In the genomic region with DNA sequence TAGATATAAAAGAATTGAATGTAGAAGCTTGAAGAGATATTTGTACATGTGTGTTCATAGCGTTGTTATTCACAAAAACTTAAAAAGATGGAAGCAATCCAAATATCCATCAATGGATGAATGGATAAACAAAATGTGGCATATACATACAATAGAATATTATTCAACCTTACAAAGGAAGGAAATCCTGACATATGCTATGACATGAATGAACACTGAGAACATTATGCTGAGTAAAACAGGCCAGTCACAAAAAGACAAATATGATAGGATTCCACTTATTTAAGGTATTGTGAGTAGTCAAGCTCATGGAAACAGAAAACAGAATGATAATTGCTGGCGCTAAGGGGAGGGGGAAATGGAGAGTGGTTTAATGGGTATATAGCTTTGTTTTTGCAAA, we compare ENCODE assay signal across 23 cellular contexts.
"Had no signal": no experiment of that assay in that cellular context is flagged by ENCODE, and none has a peak within 500 bp of the region (broad histone marks: within the 10 kb centered on the region; RNA-seq: fewer than 3 reads in every experiment).

No MANE protein-coding gene starts in this region.

- H3K27ac ChIP-seq: SJSA1 had no signal

- ATAC-seq: HepG2 had no signal

- H3K9ac ChIP-seq: SK-N-SH had no signal

- H3K27me3 ChIP-seq: SJSA1 had no signal

- H3K4me2 ChIP-seq: SK-N-SH had no signal

- DNase-seq: IMR-90, Karpas-422, KG1, MM.1S, NCI-H1092 treated with DMSO at 0.1 percent for 48 hours, NCI-H1436, NCI-H187, NCI-H2029, NCI-H2081 treated with DMSO at 0.1 percent for 48 hours, NCI-H2171, NCI-H226, NCI-H446, NCI-H510A, NCI-H524 treated with DMSO at 0.1 percent for 48 hours, NCI-H69, NCI-H774, Right ventricle myocardium superior, RPMI8226, SIG-M5, SK-N-SH had no signal

- H3K9me3 ChIP-seq: SJSA1 had no signal

- H3K4me3 ChIP-seq: SJSA1 had no signal

- H3K36me3 ChIP-seq: SJSA1 had no signal

- H3K4me1 ChIP-seq: SJSA1 had no signal

- FAIRE-seq: HepG2, RCC 7860 had no signal
